ENCODE assay signal across 10 cellular contexts in genomic region chr13:78022164-78022877, GRCh38.
DNase-seq lines count a peak whose midpoint lies in the region; ATAC-seq and TF ChIP-seq lines count a peak whose summit lies in the region.
"Had no signal": no experiment of that assay in that cellular context is flagged by ENCODE, and none has a peak within 500 bp of the region (broad histone marks: within the 10 kb centered on the region; RNA-seq: fewer than 3 reads in every experiment).

No MANE protein-coding gene starts in this region.

- intact Hi-C loops in stomach (cut with DNase I; ENCODE audit: low total_unique reads): no loop called here

- no peaks in the 10 kb centered on the region for H3K4me1 ChIP-seq in Peyer's patch
- H3K4me1 ChIP-seq in lung (ENCODE audit: control insufficient read depth in 2 of 2, insufficient read depth in 2 of 2, low read length in 2 of 2): no peaks in the 10 kb centered on the region
- H3K4me1 ChIP-seq in stomach: peaks cover 0 to 6% (median 0%) of the 10 kb centered on the region in 4 donors
- H3K4me1 ChIP-seq: tibial artery had no signal

- TF ChIP-seq POLR2A in Peyer's patch (IDR thresholded peaks at IDR 0.05): no peak
- TF ChIP-seq POLR2A in stomach (IDR thresholded peaks at IDR 0.05): no peak

- peak overlapping the region; percentile 52 for H3K27ac Mint-ChIP-seq in activated naive CD4-positive, alpha-beta T cell treated with anti-CD3 and anti-CD28 coated beads, Interleukin-2, amount 10 ng/mL, durations not matched to agents 7 days and 5 days

- DNase-seq in ACHN (peak; percentile 21), Peyer's patch (peak in 2 of 3 donors; percentile 61 to 66), lung (ENCODE audit: low spot score) (no peak), stomach (peak; percentile 30), DMS79 treated with DMSO at 0.1 percent for 48 hours (lab: John Stamatoyannopoulos, UW) (no peak)
- peak; percentile 70 for DNase-seq in activated naive CD4-positive, alpha-beta T cell treated with anti-CD3 and anti-CD28 coated beads, Interleukin-2, amount 10 ng/mL, durations not matched to agents 7 days and 5 days

- TF ChIP-seq CTCF in Peyer's patch (IDR thresholded peaks at IDR 0.05) (no peak), lung (IDR thresholded peaks at IDR 0.05; ENCODE audit: control extremely low read depth, extremely low read depth) (no peak), stomach (IDR thresholded peaks at IDR 0.05) (no peak)

- H3K9me3 ChIP-seq in Peyer's patch: no peaks in the 10 kb centered on the region
- H3K9me3 ChIP-seq in lung (ENCODE audit: control insufficient read depth in 2 of 2, insufficient read depth in 1 of 2, low read length in 1 of 2): no peaks in the 10 kb centered on the region
- H3K9me3 ChIP-seq in stomach: peaks cover 0 to 4% (median 0%) of the 10 kb centered on the region in 4 donors
- H3K9me3 ChIP-seq: tibial artery had no signal

- no peaks in the 10 kb centered on the region for H3K27me3 Mint-ChIP-seq in activated naive CD4-positive, alpha-beta T cell treated with anti-CD3 and anti-CD28 coated beads, Interleukin-2, amount 10 ng/mL, durations not matched to agents 7 days and 5 days

- in situ Hi-C loops in ACHN (cut with HindIII; ENCODE audit: low pct_ligation_motif_present, low pct_unique_long_range_greater_than_20kb, low sequenced_read_pairs): no loop called here

- H3K27me3 ChIP-seq in Peyer's patch (no peaks in the 10 kb centered on the region), lung (ENCODE audit: control insufficient read depth, insufficient read depth) (no peaks in the 10 kb centered on the region), stomach (no peaks in the 10 kb centered on the region)
- H3K27me3 ChIP-seq: cardiac muscle cell, tibial artery had no signal

- no peaks in the 10 kb centered on the region for H3K36me3 ChIP-seq in Peyer's patch
- H3K36me3 ChIP-seq in lung (ENCODE audit: control insufficient read depth in 2 of 2, insufficient read depth in 2 of 2, low read length in 2 of 2): no peaks in the 10 kb centered on the region
- H3K36me3 ChIP-seq in stomach: no peaks in the 10 kb centered on the region
- H3K36me3 ChIP-seq: cardiac muscle cell, tibial artery had no signal

- H3K27ac ChIP-seq in Peyer's patch (no peak overlapping the region), lung (ENCODE audit: low read depth in 1 of 2, low read length in 1 of 2) (no peak overlapping the region), stomach (no peak overlapping the region)
- H3K27ac ChIP-seq: cardiac muscle cell, tibial artery had no signal

- peaks cover 10% of the 10 kb centered on the region for H3K4me1 Mint-ChIP-seq in activated naive CD4-positive, alpha-beta T cell treated with anti-CD3 and anti-CD28 coated beads, Interleukin-2, amount 10 ng/mL, durations not matched to agents 7 days and 5 days

- CTCF ChIA-PET in activated naive CD4-positive, alpha-beta T cell treated with anti-CD3 and anti-CD28 coated beads, Interleukin-2, amount 10 ng/mL, durations not matched to agents 7 days and 5 days (lab: Charles Lee): no interaction called here

- no peak for TF ChIP-seq EP300 in stomach (IDR thresholded peaks at IDR 0.05)

- WGBS in lung, 2 donors: 56 to 60% methylated on average over 2 of the region's 2 CpGs
- 64 to 76% (median 70%) methylated on average over 2 of the region's 2 CpGs for WGBS in stomach, 5 donors

- H3K36me3 Mint-ChIP-seq in activated naive CD4-positive, alpha-beta T cell treated with anti-CD3 and anti-CD28 coated beads, Interleukin-2, amount 10 ng/mL, durations not matched to agents 7 days and 5 days: no peaks in the 10 kb centered on the region

- H3K4me3 ChIP-seq in Peyer's patch (no peak overlapping the region), lung (no peak overlapping the region), stomach (no peak overlapping the region)
- H3K4me3 ChIP-seq: cardiac muscle cell, tibial artery had no signal

- no peak overlapping the region for H3K4me3 Mint-ChIP-seq in activated naive CD4-positive, alpha-beta T cell treated with anti-CD3 and anti-CD28 coated beads, Interleukin-2, amount 10 ng/mL, durations not matched to agents 7 days and 5 days

- peaks cover 2% of the 10 kb centered on the region for H3K9me3 Mint-ChIP-seq in activated naive CD4-positive, alpha-beta T cell treated with anti-CD3 and anti-CD28 coated beads, Interleukin-2, amount 10 ng/mL, durations not matched to agents 7 days and 5 days

- peak; percentile 100 for ATAC-seq in GM18909 (IDR thresholded peaks at IDR 0.05; ENCODE audit: poor library complexity, unreplicated experiment)
- peak; percentile 100 for ATAC-seq in HG03064 (IDR thresholded peaks at IDR 0.05; ENCODE audit: low read depth, unreplicated experiment)
- peak; percentile 82 for ATAC-seq in lung (ENCODE audit: insufficient read depth, low FRiP score)

Comparison
In these comparisons a context has a peak if more than half of its experiments do, and no peak if none do; other contexts are left out.
1. DNase-seq: peak in ACHN (single experiment), Peyer's patch (2 of 3), activated naive CD4-positive, alpha-beta T cell treated with anti-CD3 and anti-CD28 coated beads, Interleukin-2, amount 10 ng/mL, durations not matched to agents 7 days and 5 days (single experiment) and stomach (single experiment); none in lung (single experiment) and DMS79 treated with DMSO at 0.1 percent for 48 hours (single experiment).
2. Peak in every context shown above with its lines, with median percentiles within 50 percentile points of each other: ATAC-seq.